In genomic region chr9:112337547-112337946, GRCh38 we compare ENCODE assay signal across 23 cellular contexts. TPM values are rescaled to one million over a fixed set of nuclear protein-coding genes. Genes with fewer than 3 reads are reported as not detected.
A peak's percentile ranks its signal among the peaks of the same experiment; 100 is the strongest.
DNase-seq lines count a peak whose midpoint lies in the region; TF ChIP-seq lines count a peak whose summit lies in the region.
"Had no signal": no experiment of that assay in that cellular context is flagged by ENCODE, and none has a peak within 500 bp of the region (broad histone marks: within the 10 kb centered on the region; RNA-seq: fewer than 3 reads in every experiment).

No MANE protein-coding gene starts in this region.

- peak in 1 of 2 donors; percentile 36 for TF ChIP-seq RAD21 in liver (IDR thresholded peaks at IDR 0.05)

- H3K4me1 Mint-ChIP-seq in Caco-2 (ENCODE audit: low read depth, unreplicated experiment): peaks cover 29% of the 10 kb centered on the region
- H3K4me1 Mint-ChIP-seq in activated T-helper 1 cell treated with anti-CD3 and anti-CD28 coated beads, Interleukin-12 subunit alpha, Interleukin-12 subunit beta, Interleukin-2, Interleukin-4 antibody, amounts not matched to agents 30 ng/mL and 10 ng/mL and 1 ng/mL, durations not matched to agents 14 hours and 24 hours and 36 hours (ENCODE audit: low read depth): peaks cover 7% of the 10 kb centered on the region

- no peaks in the 10 kb centered on the region for H3K27me3 Mint-ChIP-seq in Caco-2 (ENCODE audit: insufficient read depth, unreplicated experiment)
- peaks cover 4% of the 10 kb centered on the region for H3K27me3 Mint-ChIP-seq in activated T-helper 1 cell treated with anti-CD3 and anti-CD28 coated beads, Interleukin-12 subunit alpha, Interleukin-12 subunit beta, Interleukin-2, Interleukin-4 antibody, amounts not matched to agents 30 ng/mL and 10 ng/mL and 1 ng/mL, durations not matched to agents 14 hours and 24 hours and 36 hours (ENCODE audit: insufficient read depth)
- H3K27me3 Mint-ChIP-seq: CD4-positive, alpha-beta T cell; IgD-negative memory B cell had no signal

- TF ChIP-seq CTCF in Caco-2 (IDR thresholded peaks at IDR 0.05; ENCODE audit: insufficient read depth in 1 of 2, low read depth in 1 of 2, low read length in 1 of 2, severe bottlenecking in 1 of 2, unreplicated experiment in 1 of 2) (no peak), liver (IDR thresholded peaks at IDR 0.05; ENCODE audit: low read depth, low read length, missing input control) (no peak), transverse colon (IDR thresholded peaks at IDR 0.05) (no peak)

- in situ Hi-C loops in transverse colon (cut with MboI; ENCODE audit: low pct_ligation_motif_present in 1 of 4, low pct_unique_long_range_greater_than_20kb in 1 of 4, low sequenced_read_pairs in 3 of 4): no loop called here

- no peak for TF ChIP-seq POLR2A in transverse colon (IDR thresholded peaks at IDR 0.05)

- intact Hi-C loops in Caco-2 (cut with micrococcal nuclease; ENCODE audit: unreplicated experiment): loop anchor here (10.0 kb wide), 1 partner anchor 887 kb away; the partner anchor contains the start of genes FKBP15 and SLC31A1
- intact Hi-C loops in activated T-helper 1 cell treated with anti-CD3 and anti-CD28 coated beads, Interleukin-12 subunit alpha, Interleukin-12 subunit beta, Interleukin-2, Interleukin-4 antibody, amounts not matched to agents 30 ng/mL and 10 ng/mL and 1 ng/mL, durations not matched to agents 14 hours and 24 hours and 36 hours (cut with micrococcal nuclease): loop anchor here (10.0 kb wide), 2 partner anchors 343 to 853 kb away; partner anchors contain the start of gene ECPAS
- intact Hi-C loops in transverse colon (cut with DNase I; ENCODE audit: low total_unique reads): no loop called here
- intact Hi-C loops in cardiac septum (cut with DNase I): loop anchor here (10.0 kb wide), 1 partner anchor 163 kb away; the partner anchor contains the start of gene SUSD1

- H3K4me3 ChIP-seq in Caco-2 (ENCODE audit: low read depth, low read length) (no peak overlapping the region), liver (ENCODE audit: low read depth in 1 of 3, low read length in 3 of 3) (no peak overlapping the region), transverse colon (no peak overlapping the region)
- H3K4me3 ChIP-seq: BLaER1 treated with 17β-estradiol and CSF1 and Interleukin-3, amounts not matched to agents 10 nM and 100 nM; GM23338; SJCRH30 had no signal

- H3K27me3 ChIP-seq in Caco-2 (replicated peaks; ENCODE audit: control insufficient read depth, insufficient read depth, low read length): no peaks in the 10 kb centered on the region
- no peaks in the 10 kb centered on the region for H3K27me3 ChIP-seq in liver (ENCODE audit: control insufficient read depth in 4 of 4, insufficient read depth in 4 of 4, low read length in 3 of 4)
- H3K27me3 ChIP-seq in transverse colon: no peaks in the 10 kb centered on the region
- H3K27me3 ChIP-seq: BLaER1 treated with 17β-estradiol and CSF1 and Interleukin-3, amounts not matched to agents 10 nM and 100 nM; SJCRH30 had no signal

- 31% methylated on average over 1 of the region's 1 CpG for WGBS in liver
- 30 to 44% methylated on average over 1 of the region's 1 CpG for WGBS in transverse colon (ENCODE audit: low coverage in 1 of 2), 2 donors

- CTCF ChIA-PET in Caco-2 (lab: Charles Lee): no interaction called here

- no peak for TF ChIP-seq EP300 in transverse colon (IDR thresholded peaks at IDR 0.05; ENCODE audit: low read depth)

- H3K4me3 Mint-ChIP-seq in Caco-2 (ENCODE audit: unreplicated experiment): peak overlapping the region; percentile 51
- no peak overlapping the region for H3K4me3 Mint-ChIP-seq in activated T-helper 1 cell treated with anti-CD3 and anti-CD28 coated beads, Interleukin-12 subunit alpha, Interleukin-12 subunit beta, Interleukin-2, Interleukin-4 antibody, amounts not matched to agents 30 ng/mL and 10 ng/mL and 1 ng/mL, durations not matched to agents 14 hours and 24 hours and 36 hours
- H3K4me3 Mint-ChIP-seq: CD4-positive, alpha-beta T cell; GM23338; H9; IgD-negative memory B cell had no signal

- peak overlapping the region; percentile 49 for H3K27ac Mint-ChIP-seq in Caco-2 (ENCODE audit: unreplicated experiment)
- peak overlapping the region; percentile 24 for H3K27ac Mint-ChIP-seq in activated T-helper 1 cell treated with anti-CD3 and anti-CD28 coated beads, Interleukin-12 subunit alpha, Interleukin-12 subunit beta, Interleukin-2, Interleukin-4 antibody, amounts not matched to agents 30 ng/mL and 10 ng/mL and 1 ng/mL, durations not matched to agents 14 hours and 24 hours and 36 hours
- H3K27ac Mint-ChIP-seq: CD4-positive, alpha-beta T cell; GM23338; H9; IgD-negative memory B cell had no signal

- peaks cover 4% of the 10 kb centered on the region for H3K9me3 Mint-ChIP-seq in Caco-2 (ENCODE audit: unreplicated experiment)
- H3K9me3 Mint-ChIP-seq in activated T-helper 1 cell treated with anti-CD3 and anti-CD28 coated beads, Interleukin-12 subunit alpha, Interleukin-12 subunit beta, Interleukin-2, Interleukin-4 antibody, amounts not matched to agents 30 ng/mL and 10 ng/mL and 1 ng/mL, durations not matched to agents 14 hours and 24 hours and 36 hours: no peaks in the 10 kb centered on the region
- H3K9me3 Mint-ChIP-seq: CD4-positive, alpha-beta T cell; GM23338; H9; IgD-negative memory B cell had no signal

- POLR2A ChIA-PET in Caco-2 (lab: Charles Lee): no interaction called here

- H3K27ac ChIP-seq in liver (ENCODE audit: low read depth in 1 of 2, low read length in 2 of 2): peak overlapping the region; percentile 37 to 40
- H3K27ac ChIP-seq in transverse colon: peak overlapping the region; percentile 31 to 59 (median 52)
- H3K27ac ChIP-seq: BLaER1 treated with 17β-estradiol and CSF1 and Interleukin-3, amounts not matched to agents 10 nM and 100 nM; KMS-11; SJCRH30 had no signal

- BruUV-seq in Caco-2 (replicated peaks; lab: Mats Ljungman, UMichigan): no TSS peak

- DNase-seq in Caco-2: peak; percentile 44 to 71
- no peak for DNase-seq in activated T-helper 1 cell treated with anti-CD3 and anti-CD28 coated beads, Interleukin-12 subunit alpha, Interleukin-12 subunit beta, Interleukin-2, Interleukin-4 antibody, amounts not matched to agents 30 ng/mL and 10 ng/mL and 1 ng/mL, durations not matched to agents 14 hours and 24 hours and 36 hours (ENCODE audit: low spot score)
- no peak for DNase-seq in transverse colon
- DNase-seq in activated T-cell treated with anti-CD3 and anti-CD28 coated beads, Interleukin-2, amount 50 U/mL, for 1 hour: no peak
- no peak for DNase-seq in cardiac septum (ENCODE audit: low spot score)
- DNase-seq in stimulated activated CD4-positive, alpha-beta T cell treated with anti-CD3 and anti-CD28 coated beads, Interleukin-15, amount 100 ng/mL, for 24 hours: no peak
- DNase-seq: AML-193; CD4-positive, alpha-beta T cell; DMS53; H9; NCI-H1048; NCI-H1417 treated with DMSO at 0.1 percent for 48 hours; NCI-H1694 treated with DMSO at 0.1 percent for 48 hours; NCI-H2081; NCI-H446; NCI-H524 treated with DMSO at 0.1 percent for 48 hours; NCI-H774; SJCRH30 had no signal

- H3K4me1 ChIP-seq in Caco-2: peaks cover 57% of the 10 kb centered on the region
- peaks cover 9 to 25% (median 24%) of the 10 kb centered on the region in 4 donors for H3K4me1 ChIP-seq in liver (ENCODE audit: control insufficient read depth in 4 of 4, insufficient read depth in 4 of 4, low read length in 3 of 4)
- peaks cover 0 to 35% (median 12%) of the 10 kb centered on the region in 4 donors for H3K4me1 ChIP-seq in transverse colon

- no peaks in the 10 kb centered on the region for H3K36me3 ChIP-seq in Caco-2 (ENCODE audit: control insufficient read depth, insufficient read depth, low read length)
- no peaks in the 10 kb centered on the region for H3K36me3 ChIP-seq in liver (ENCODE audit: control insufficient read depth in 4 of 4, insufficient read depth in 3 of 4, low read depth in 1 of 4, low read length in 3 of 4)
- H3K36me3 ChIP-seq in transverse colon: no peaks in the 10 kb centered on the region
- H3K36me3 ChIP-seq: BLaER1 treated with 17β-estradiol and CSF1 and Interleukin-3, amounts not matched to agents 10 nM and 100 nM; SJCRH30 had no signal

- no peak overlapping the region for H3K9ac ChIP-seq in liver (ENCODE audit: low read depth in 1 of 2, low read length in 2 of 2)
- H3K9ac ChIP-seq: BLaER1 treated with 17β-estradiol and CSF1 and Interleukin-3, amounts not matched to agents 10 nM and 100 nM; KMS-11 had no signal

- peaks cover 31% of the 10 kb centered on the region for H3K36me3 Mint-ChIP-seq in Caco-2 (ENCODE audit: insufficient read depth, unreplicated experiment)
- H3K36me3 Mint-ChIP-seq in activated T-helper 1 cell treated with anti-CD3 and anti-CD28 coated beads, Interleukin-12 subunit alpha, Interleukin-12 subunit beta, Interleukin-2, Interleukin-4 antibody, amounts not matched to agents 30 ng/mL and 10 ng/mL and 1 ng/mL, durations not matched to agents 14 hours and 24 hours and 36 hours (ENCODE audit: low read depth): no peaks in the 10 kb centered on the region
- H3K36me3 Mint-ChIP-seq: IgD-negative memory B cell had no signal

- H3K9me3 ChIP-seq in Caco-2: no peaks in the 10 kb centered on the region
- H3K9me3 ChIP-seq in liver (ENCODE audit: control insufficient read depth in 4 of 4, low read length in 3 of 4): no peaks in the 10 kb centered on the region
- H3K9me3 ChIP-seq in transverse colon: no peaks in the 10 kb centered on the region
- H3K9me3 ChIP-seq: BLaER1 treated with 17β-estradiol and CSF1 and Interleukin-3, amounts not matched to agents 10 nM and 100 nM; SJCRH30 had no signal

TF ChIP-seq in liver, 16 proteins besides CTCF, POLR2A, EP300 and RAD21 (continues in another document):
- TF ChIP-seq HNF4A (conservative IDR thresholded peaks at IDR 0.05) (peak; percentile 80 to 81), ATF3 (IDR thresholded peaks at IDR 0.05) (no peak), FOXA1 (IDR thresholded peaks at IDR 0.05) (no peak), TAF1 (conservative IDR thresholded peaks at IDR 0.05) (no peak)

RNA-seq across cellular contexts. Expression of gene PTBP3, which starts 4.1 kb away (rescaled TPM):
- total RNA-seq in Caco-2 (2022) (172 and 190 TPM in 2 replicates), liver (10 to 100 TPM; 11.8 to 34.1 TPM), transverse colon (10 to 100 TPM; 25.3 to 96.9 (median 54.7) TPM), cardiac septum (20.8 TPM)
- total RNA-seq in activated T-helper 1 cell treated with anti-CD3 and anti-CD28 coated beads, Interleukin-12 subunit alpha, Interleukin-12 subunit beta, Interleukin-2, Interleukin-4 antibody, amounts not matched to agents 30 ng/mL and 10 ng/mL and 1 ng/mL, durations not matched to agents 14 hours and 24 hours and 36 hours: 101 TPM in 2 replicates
- 1 to 10 TPM; 4.3 to 6.7 TPM for polyA plus RNA-seq in liver

RNA-seq across cellular contexts. Expression of gene HSDL2, which starts 42.4 kb away (rescaled TPM):
- 122 and 134 TPM in 2 replicates for total RNA-seq in Caco-2 (2022)
- 13.0 and 13.2 TPM in 2 replicates for total RNA-seq in activated T-helper 1 cell treated with anti-CD3 and anti-CD28 coated beads, Interleukin-12 subunit alpha, Interleukin-12 subunit beta, Interleukin-2, Interleukin-4 antibody, amounts not matched to agents 30 ng/mL and 10 ng/mL and 1 ng/mL, durations not matched to agents 14 hours and 24 hours and 36 hours
- 100 to 1,000 TPM in 1 of 2 donors, 10 to 100 TPM in 1; 26.1 to 135 TPM for total RNA-seq in liver
- polyA plus RNA-seq in liver: 10 to 100 TPM; 72.2 to 86.9 TPM
- total RNA-seq in transverse colon: 10 to 100 TPM; 24.9 to 46.4 (median 28.8) TPM
- 103 TPM for total RNA-seq in cardiac septum

Comparison
In these comparisons a context has a peak if more than half of its experiments do, and no peak if none do; other contexts are left out.
1. DNase-seq: peak in Caco-2 (2 of 2); none in activated T-helper 1 cell treated with anti-CD3 and anti-CD28 coated beads, Interleukin-12 subunit alpha, Interleukin-12 subunit beta, Interleukin-2, Interleukin-4 antibody, amounts not matched to agents 30 ng/mL and 10 ng/mL and 1 ng/mL, durations not matched to agents 14 hours and 24 hours and 36 hours (single experiment), transverse colon (single experiment), activated T-cell treated with anti-CD3 and anti-CD28 coated beads, Interleukin-2, amount 50 U/mL, for 1 hour (single experiment), cardiac septum (single experiment) and stimulated activated CD4-positive, alpha-beta T cell treated with anti-CD3 and anti-CD28 coated beads, Interleukin-15, amount 100 ng/mL, for 24 hours (single experiment).